In the genomic region with DNA sequence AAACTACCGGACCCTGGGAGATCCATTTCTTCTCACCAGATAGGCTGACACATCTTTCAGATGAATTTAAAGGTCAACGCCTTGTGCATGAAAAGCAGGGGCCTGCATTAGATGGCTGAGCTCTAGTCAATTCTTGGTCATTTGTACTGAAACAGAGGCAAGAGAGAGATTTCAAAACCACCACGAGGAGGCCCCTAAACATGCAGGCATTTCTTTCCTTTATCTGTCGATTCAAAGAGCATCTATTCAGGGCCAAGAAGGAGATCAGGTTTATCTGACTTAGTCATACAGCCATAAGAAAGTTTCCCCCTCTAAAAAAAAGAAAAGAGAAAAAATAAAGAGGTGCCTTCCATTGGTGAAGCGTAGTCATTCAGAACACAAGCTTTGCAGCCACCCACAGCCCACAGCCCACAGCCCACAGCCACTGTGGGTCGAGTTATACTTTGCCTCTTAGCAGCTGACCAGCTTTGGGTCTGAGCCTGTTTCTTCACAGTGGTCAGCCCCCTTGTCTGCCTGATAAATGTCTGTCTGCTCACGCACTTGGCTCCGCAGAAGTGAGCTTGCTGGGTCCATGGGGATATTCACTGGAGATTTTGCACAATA, we compare ENCODE assay signal across 1 cellular context.
TF ChIP-seq lines count a peak whose summit lies in the region.

No MANE protein-coding gene starts in this region.

TF ChIP-seq in GM23338, 12 proteins besides CTCF, POLR2A, EP300 and RAD21 (continued from another document):
- TF ChIP-seq, protein P1, sequence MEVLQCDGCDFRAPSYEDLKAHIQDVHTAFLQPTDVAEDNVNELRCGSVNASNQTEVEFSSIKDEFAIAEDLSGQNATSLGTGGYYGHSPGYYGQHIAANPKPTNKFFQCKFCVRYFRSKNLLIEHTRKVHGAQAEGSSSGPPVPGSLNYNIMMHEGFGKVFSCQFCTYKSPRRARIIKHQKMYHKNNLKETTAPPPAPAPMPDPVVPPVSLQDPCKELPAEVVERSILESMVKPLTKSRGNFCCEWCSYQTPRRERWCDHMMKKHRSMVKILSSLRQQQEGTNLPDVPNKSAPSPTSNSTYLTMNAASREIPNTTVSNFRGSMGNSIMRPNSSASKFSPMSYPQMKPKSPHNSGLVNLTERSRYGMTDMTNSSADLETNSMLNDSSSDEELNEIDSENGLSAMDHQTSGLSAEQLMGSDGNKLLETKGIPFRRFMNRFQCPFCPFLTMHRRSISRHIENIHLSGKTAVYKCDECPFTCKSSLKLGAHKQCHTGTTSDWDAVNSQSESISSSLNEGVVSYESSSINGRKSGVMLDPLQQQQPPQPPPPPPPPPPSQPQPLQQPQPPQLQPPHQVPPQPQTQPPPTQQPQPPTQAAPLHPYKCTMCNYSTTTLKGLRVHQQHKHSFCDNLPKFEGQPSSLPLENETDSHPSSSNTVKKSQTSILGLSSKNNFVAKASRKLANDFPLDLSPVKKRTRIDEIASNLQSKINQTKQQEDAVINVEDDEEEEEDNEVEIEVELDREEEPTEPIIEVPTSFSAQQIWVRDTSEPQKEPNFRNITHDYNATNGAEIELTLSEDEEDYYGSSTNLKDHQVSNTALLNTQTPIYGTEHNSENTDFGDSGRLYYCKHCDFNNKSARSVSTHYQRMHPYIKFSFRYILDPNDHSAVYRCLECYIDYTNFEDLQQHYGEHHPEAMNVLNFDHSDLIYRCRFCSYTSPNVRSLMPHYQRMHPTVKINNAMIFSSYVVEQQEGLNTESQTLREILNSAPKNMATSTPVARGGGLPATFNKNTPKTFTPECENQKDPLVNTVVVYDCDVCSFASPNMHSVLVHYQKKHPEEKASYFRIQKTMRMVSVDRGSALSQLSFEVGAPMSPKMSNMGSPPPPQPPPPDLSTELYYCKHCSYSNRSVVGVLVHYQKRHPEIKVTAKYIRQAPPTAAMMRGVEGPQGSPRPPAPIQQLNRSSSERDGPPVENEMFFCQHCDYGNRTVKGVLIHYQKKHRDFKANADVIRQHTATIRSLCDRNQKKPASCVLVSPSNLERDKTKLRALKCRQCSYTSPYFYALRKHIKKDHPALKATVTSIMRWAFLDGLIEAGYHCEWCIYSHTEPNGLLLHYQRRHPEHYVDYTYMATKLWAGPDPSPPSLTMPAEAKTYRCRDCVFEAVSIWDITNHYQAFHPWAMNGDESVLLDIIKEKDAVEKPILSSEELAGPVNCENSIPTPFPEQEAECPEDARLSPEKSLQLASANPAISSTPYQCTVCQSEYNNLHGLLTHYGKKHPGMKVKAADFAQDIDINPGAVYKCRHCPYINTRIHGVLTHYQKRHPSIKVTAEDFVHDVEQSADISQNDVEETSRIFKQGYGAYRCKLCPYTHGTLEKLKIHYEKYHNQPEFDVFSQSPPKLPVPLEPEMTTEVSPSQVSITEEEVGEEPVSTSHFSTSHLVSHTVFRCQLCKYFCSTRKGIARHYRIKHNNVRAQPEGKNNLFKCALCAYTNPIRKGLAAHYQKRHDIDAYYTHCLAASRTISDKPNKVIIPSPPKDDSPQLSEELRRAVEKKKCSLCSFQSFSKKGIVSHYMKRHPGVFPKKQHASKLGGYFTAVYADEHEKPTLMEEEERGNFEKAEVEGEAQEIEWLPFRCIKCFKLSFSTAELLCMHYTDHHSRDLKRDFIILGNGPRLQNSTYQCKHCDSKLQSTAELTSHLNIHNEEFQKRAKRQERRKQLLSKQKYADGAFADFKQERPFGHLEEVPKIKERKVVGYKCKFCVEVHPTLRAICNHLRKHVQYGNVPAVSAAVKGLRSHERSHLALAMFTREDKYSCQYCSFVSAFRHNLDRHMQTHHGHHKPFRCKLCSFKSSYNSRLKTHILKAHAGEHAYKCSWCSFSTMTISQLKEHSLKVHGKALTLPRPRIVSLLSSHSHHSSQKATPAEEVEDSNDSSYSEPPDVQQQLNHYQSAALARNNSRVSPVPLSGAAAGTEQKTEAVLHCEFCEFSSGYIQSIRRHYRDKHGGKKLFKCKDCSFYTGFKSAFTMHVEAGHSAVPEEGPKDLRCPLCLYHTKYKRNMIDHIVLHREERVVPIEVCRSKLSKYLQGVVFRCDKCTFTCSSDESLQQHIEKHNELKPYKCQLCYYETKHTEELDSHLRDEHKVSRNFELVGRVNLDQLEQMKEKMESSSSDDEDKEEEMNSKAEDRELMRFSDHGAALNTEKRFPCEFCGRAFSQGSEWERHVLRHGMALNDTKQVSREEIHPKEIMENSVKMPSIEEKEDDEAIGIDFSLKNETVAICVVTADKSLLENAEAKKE (CRISPR knock-in tag; IDR thresholded peaks at IDR 0.05), result no peak
- TF ChIP-seq NANOG (IDR thresholded peaks at IDR 0.05; ENCODE audit: borderline replicate concordance) (no peak), ZNF114 (CRISPR knock-in tag; IDR thresholded peaks at IDR 0.05) (no peak)
